ENCODE assay signal across 15 cellular contexts in genomic region chr1:47881505-47882442, GRCh38.
DNase-seq lines count a peak whose midpoint lies in the region; ATAC-seq and TF ChIP-seq lines count a peak whose summit lies in the region.
"Had no signal": no experiment of that assay in that cellular context is flagged by ENCODE, and none has a peak within 500 bp of the region (broad histone marks: within the 10 kb centered on the region; RNA-seq: fewer than 3 reads in every experiment).

No MANE protein-coding gene starts in this region.

- no peaks in the 10 kb centered on the region for H3F3A ChIP-seq in SK-N-SH (replicated peaks; ENCODE audit: insufficient read depth)

- ATAC-seq in left colon (peak; percentile 7), omental fat pad (ENCODE audit: low FRiP score) (no peak), HG03108 (IDR thresholded peaks at IDR 0.05; ENCODE audit: unreplicated experiment) (no peak), HG03342 (IDR thresholded peaks at IDR 0.05; ENCODE audit: unreplicated experiment) (no peak)
- no peak for ATAC-seq in CD4-positive, alpha-beta T cell (ENCODE audit: poor library complexity)
- ATAC-seq: activated T-cell treated with anti-CD3 and anti-CD28 coated beads, Interleukin-2, amount 50 U/mL, for 72 hours; effector memory CD8-positive, alpha-beta T cell; heart right ventricle had no signal

- no peak overlapping the region for H2AFZ ChIP-seq in SK-N-SH (ENCODE audit: low read depth)

- peak; percentile 31 for DNase-seq in AG04449 (ENCODE audit: low read depth, low spot score)
- DNase-seq in GM04503 (ENCODE audit: low read depth): peak; percentile 9
- DNase-seq in SK-N-SH: peak; percentile 84
- DNase-seq in left colon: no peak
- DNase-seq in omental fat pad (ENCODE audit: low spot score): no peak
- no peak for DNase-seq in CD4-positive, alpha-beta T cell
- DNase-seq: activated T-cell treated with anti-CD3 and anti-CD28 coated beads, Interleukin-2, amount 50 U/mL, for 72 hours; effector memory CD8-positive, alpha-beta T cell; heart right ventricle; ovary; stimulated activated CD4-positive, alpha-beta T cell treated with anti-CD3 and anti-CD28 coated beads, Interleukin-2, amount 100 ng/mL, for 48 hours had no signal

- H3K79me2 ChIP-seq in SK-N-SH (ENCODE audit: insufficient read depth): no peaks in the 10 kb centered on the region

- H3K9me3 Mint-ChIP-seq in CD4-positive, alpha-beta T cell: no peaks in the 10 kb centered on the region
- H3K9me3 Mint-ChIP-seq: activated T-cell treated with anti-CD3 and anti-CD28 coated beads, Interleukin-2, amount 50 U/mL, for 72 hours; effector memory CD8-positive, alpha-beta T cell; stimulated activated naive CD8-positive, alpha-beta T cell treated with anti-CD3 and anti-CD28 coated beads, Interleukin-15, Interleukin-2, amounts not matched to agents 100 ng/mL and 50 ng/mL, for 24 hours had no signal

- WGBS in SK-N-SH (ENCODE audit: low lambda C conversion rate): 52% methylated on average over 8 of the region's 17 CpGs

- no peaks in the 10 kb centered on the region for H3K27me3 ChIP-seq in SK-N-SH (ENCODE audit: insufficient read depth)
- no peaks in the 10 kb centered on the region for H3K27me3 ChIP-seq in CD4-positive, alpha-beta T cell (ENCODE audit: control insufficient read depth, insufficient read depth, low read length)
- H3K27me3 ChIP-seq: ascending aorta, heart right ventricle, ovary had no signal

- H3K4me1 Mint-ChIP-seq in CD4-positive, alpha-beta T cell (ENCODE audit: low read depth): no peaks in the 10 kb centered on the region

- no peak overlapping the region for H3K4me2 ChIP-seq in SK-N-SH

- no peak overlapping the region for H3K4me3 Mint-ChIP-seq in CD4-positive, alpha-beta T cell
- H3K4me3 Mint-ChIP-seq: activated T-cell treated with anti-CD3 and anti-CD28 coated beads, Interleukin-2, amount 50 U/mL, for 72 hours; effector memory CD8-positive, alpha-beta T cell; stimulated activated naive CD8-positive, alpha-beta T cell treated with anti-CD3 and anti-CD28 coated beads, Interleukin-15, Interleukin-2, amounts not matched to agents 100 ng/mL and 50 ng/mL, for 24 hours had no signal

- no peaks in the 10 kb centered on the region for H4K20me1 ChIP-seq in SK-N-SH (ENCODE audit: insufficient read depth)

- H3K9me2 ChIP-seq in SK-N-SH: no peaks in the 10 kb centered on the region

- H3K27ac ChIP-seq in SK-N-SH (ENCODE audit: low read depth in 2 of 2, low read length in 1 of 2): peak overlapping the region in 1 of 2 experiments; percentile 68; a peak in 2 of 4 replicates
- no peak overlapping the region for H3K27ac ChIP-seq in CD4-positive, alpha-beta T cell (ENCODE audit: low read depth, low read length)
- H3K27ac ChIP-seq: ascending aorta, heart right ventricle, ovary had no signal

- intact Hi-C loops in left colon (cut with DNase I, micrococcal nuclease): no loop called here
- intact Hi-C loops in CD4-positive, alpha-beta T cell (cut with DNase I, micrococcal nuclease): no loop called here

- H3K36me3 Mint-ChIP-seq in CD4-positive, alpha-beta T cell (ENCODE audit: low read depth): no peaks in the 10 kb centered on the region

- CTCF ChIA-PET in AG04449 (lab: Yijun Ruan, JAX) (no interaction called here), SK-N-SH (lab: Yijun Ruan, JAX) (interaction anchor here (0.9 to 3.0 kb wide), 9 partner anchors 10 to 144 kb away, joined by 3 to 8 read pairs (median 4); partner anchors contain the start of gene TRABD2B)
- CTCF ChIA-PET in CD4-positive, alpha-beta T cell (lab: Charles Lee): no interaction called here

- TF ChIP-seq RAD21 in SK-N-SH (IDR thresholded peaks at IDR 0.05; ENCODE audit: low read length): peak; percentile 45

- no peaks in the 10 kb centered on the region for H3K9me3 ChIP-seq in SK-N-SH
- no peaks in the 10 kb centered on the region for H3K9me3 ChIP-seq in CD4-positive, alpha-beta T cell (ENCODE audit: control insufficient read depth, low read length)
- H3K9me3 ChIP-seq: ascending aorta, heart right ventricle, ovary had no signal

- H3K27me3 Mint-ChIP-seq in CD4-positive, alpha-beta T cell: peaks cover 13% of the 10 kb centered on the region

- POLR2A ChIA-PET in AG04449 (lab: Yijun Ruan, JAX) (no interaction called here), SK-N-SH (lab: Yijun Ruan, JAX) (no interaction called here)
- POLR2A ChIA-PET in CD4-positive, alpha-beta T cell (lab: Charles Lee): no interaction called here

- H3K9ac ChIP-seq in SK-N-SH: no peak overlapping the region

- H3K4me3 ChIP-seq in AG04449 (ENCODE audit: low read depth, low read length) (no peak overlapping the region), SK-N-SH (ENCODE audit: low read depth in 2 of 2, low read length in 1 of 2) (no peak overlapping the region)
- H3K4me3 ChIP-seq: ascending aorta, heart right ventricle, ovary had no signal

- H3K27ac Mint-ChIP-seq in CD4-positive, alpha-beta T cell: no peak overlapping the region
- H3K27ac Mint-ChIP-seq: activated T-cell treated with anti-CD3 and anti-CD28 coated beads, Interleukin-2, amount 50 U/mL, for 72 hours; effector memory CD8-positive, alpha-beta T cell; stimulated activated naive CD8-positive, alpha-beta T cell treated with anti-CD3 and anti-CD28 coated beads, Interleukin-15, Interleukin-2, amounts not matched to agents 100 ng/mL and 50 ng/mL, for 24 hours had no signal

- no peaks in the 10 kb centered on the region for H3K36me3 ChIP-seq in SK-N-SH (replicated peaks in 1 of 2; ENCODE audit: control insufficient read depth in 1 of 2, insufficient read depth in 2 of 2, low read length in 1 of 2)
- H3K36me3 ChIP-seq: ascending aorta, heart right ventricle, ovary had no signal

- no peak for TF ChIP-seq CTCF in AG04449 (IDR thresholded peaks at IDR 0.05; ENCODE audit: insufficient read depth, low read length, missing control alignments)
- TF ChIP-seq CTCF in SK-N-SH (IDR thresholded peaks at IDR 0.05): no peak
- TF ChIP-seq CTCF in omental fat pad (IDR thresholded peaks at IDR 0.05): no peak
- no peak for TF ChIP-seq CTCF in CD4-positive, alpha-beta T cell (IDR thresholded peaks at IDR 0.05)

- peaks cover 0 to 19% of the 10 kb centered on the region in 2 experiments; a peak in 2 of 4 replicates for H3K4me1 ChIP-seq in SK-N-SH (ENCODE audit: control insufficient read depth in 1 of 2, insufficient read depth in 2 of 2, low read depth in 1 of 2, low read length in 1 of 2)
- H3K4me1 ChIP-seq: ascending aorta, heart right ventricle had no signal

- peak in 1 of 2 experiments; percentile 89; a peak in 2 of 4 replicates for TF ChIP-seq EP300 in SK-N-SH (IDR thresholded peaks at IDR 0.05; ENCODE audit: borderline replicate concordance in 1 of 2, low read depth in 1 of 2, low read length in 1 of 2)

TF ChIP-seq in SK-N-SH, 30 proteins besides CTCF, POLR2A, EP300 and RAD21 (continues in another document):
- no peak; the same call in 1 of the 2 replicates for TF ChIP-seq RFX5 (IDR thresholded peaks at IDR 0.05; ENCODE audit: low read length)
- no peak for TF ChIP-seq NRF1 (IDR thresholded peaks at IDR 0.05; ENCODE audit: low read depth, low read length)
- TF ChIP-seq YY1 (IDR thresholded peaks at IDR 0.05; ENCODE audit: low read depth): no peak
- TF ChIP-seq ZBTB33 (IDR thresholded peaks at IDR 0.05; ENCODE audit: borderline replicate concordance, low read depth): no peak
- TF ChIP-seq CHD2 (IDR thresholded peaks at IDR 0.05; ENCODE audit: low read length, partially characterized antibody): peak; percentile 48
- TF ChIP-seq JUND (IDR thresholded peaks at IDR 0.05): no peak
- TF ChIP-seq PBX3 (IDR thresholded peaks at IDR 0.05): no peak
- no peak for TF ChIP-seq FOXM1 (IDR thresholded peaks at IDR 0.05; ENCODE audit: low read depth)
- no peak for TF ChIP-seq ELF1 (IDR thresholded peaks at IDR 0.05)
- TF ChIP-seq FOXJ3 (CRISPR knock-in tag; IDR thresholded peaks at IDR 0.05): peak; percentile 50
- TF ChIP-seq USF1 (IDR thresholded peaks at IDR 0.05; ENCODE audit: borderline replicate concordance, low read depth): no peak
- TF ChIP-seq USF2 (IDR thresholded peaks at IDR 0.05; ENCODE audit: borderline replicate concordance, low read depth, low read length): no peak
- TF ChIP-seq GABPA (IDR thresholded peaks at IDR 0.05; ENCODE audit: low read depth): no peak

Comparison
In these comparisons a context has a peak if more than half of its experiments do, and no peak if none do; other contexts are left out.
1. DNase-seq: peak in AG04449 (single experiment), GM04503 (single experiment) and SK-N-SH (single experiment); none in left colon (0 of 2), omental fat pad (single experiment) and CD4-positive, alpha-beta T cell (0 of 10).